Comparison of ENCODE assay signal across 8 cellular contexts in the genomic region with DNA sequence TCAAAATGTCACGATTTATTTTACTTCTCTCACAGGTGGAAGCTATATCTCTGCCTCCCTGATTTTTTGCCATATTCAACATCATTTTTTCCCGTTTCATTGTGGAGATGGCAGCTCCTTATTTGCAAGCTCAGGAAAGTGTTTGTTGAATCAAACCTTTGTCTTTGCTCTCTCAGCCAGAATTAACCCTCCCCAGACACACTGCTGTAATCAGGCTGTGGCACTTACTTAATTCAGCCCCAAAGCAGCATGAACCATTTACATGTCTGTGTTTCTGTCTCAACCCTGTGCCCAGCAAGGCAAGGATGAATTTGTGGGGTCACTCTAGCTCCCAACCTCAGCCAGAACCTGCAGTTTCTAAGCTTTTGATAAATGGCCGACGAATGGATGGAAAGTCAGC.
"Had no signal": no experiment of that assay in that cellular context is flagged by ENCODE, and none has a peak within 500 bp of the region (broad histone marks: within the 10 kb centered on the region; RNA-seq: fewer than 3 reads in every experiment).

No MANE protein-coding gene starts in this region.

- DNase-seq: GM23248, GOT3, H7, HFFc6, IMR-90 had no signal

- H3K36me3 ChIP-seq: HAP-1 had no signal

- H3K9me3 ChIP-seq: HAP-1 had no signal

- ATAC-seq: HCT116, K562 had no signal

- H3K4me3 ChIP-seq: GM23248, HAP-1, K562 had no signal

- H3K4me3 Mint-ChIP-seq: HFFc6 had no signal

- H3K4me1 ChIP-seq: HAP-1 had no signal

- H3K27ac ChIP-seq: GM23248 had no signal

- H3K9ac ChIP-seq: GM23248 had no signal

- H3K27ac Mint-ChIP-seq: HFFc6 had no signal
